In the genomic region with DNA sequence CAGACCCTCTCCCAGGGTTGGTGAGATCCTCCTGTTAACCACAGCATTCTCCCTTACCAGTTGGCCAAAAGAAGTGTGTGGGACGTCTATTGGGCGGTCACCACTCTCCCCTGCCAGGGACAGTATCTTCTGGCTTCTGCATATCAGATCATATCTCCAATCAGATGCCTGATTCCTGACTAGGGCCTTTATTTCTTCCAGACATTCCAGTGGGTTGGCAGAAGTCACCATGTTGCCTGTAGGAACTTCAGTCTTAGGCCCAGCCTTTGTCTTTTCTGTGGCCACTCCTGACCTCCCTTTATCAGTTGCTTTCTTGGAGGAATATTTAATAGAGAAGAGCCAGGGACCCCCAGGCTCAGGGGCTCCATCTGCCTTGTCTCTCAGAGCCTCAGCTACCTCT, we compare ENCODE assay signal across 36 cellular contexts.
"Had no signal": no experiment of that assay in that cellular context is flagged by ENCODE, and none has a peak within 500 bp of the region (broad histone marks: within the 10 kb centered on the region; RNA-seq: fewer than 3 reads in every experiment).

No MANE protein-coding gene starts in this region.

- H3K4me1 ChIP-seq: gastrocnemius medialis, psoas muscle, vagina had no signal

- H3K4me3 Mint-ChIP-seq: activated CD4-positive, alpha-beta memory T cell treated with anti-CD3 and anti-CD28 coated beads, Interleukin-2, amount 10 ng/mL, durations not matched to agents 7 days and 5 days; activated CD4-positive, alpha-beta T cell treated with anti-CD3 and anti-CD28 coated beads, Interleukin-2, amount 10 ng/mL, durations not matched to agents 7 days and 5 days; activated T-cell treated with anti-CD3 and anti-CD28 coated beads, Interleukin-2, amount 50 U/mL, for 4 hours; activated T-helper 17 cell treated with anti-CD3 and anti-CD28 coated beads, Interleukin-2, amount 50 U/mL, for 72 hours; mesothelial cell of epicardium; naive B cell; nephron progenitor cell; stimulated activated memory B cell treated with anti-CD40 and anti-IgM and Interleukin-4, amounts not matched to agents 10 μg/mL and 1 μg/mL and 100 μg/mL, for 72 hours; stimulated activated naive CD8-positive, alpha-beta T cell treated with anti-CD3 and anti-CD28 coated beads, Interleukin-15, amount 100 ng/mL, for 72 hours; T-helper 17 cell; type B pancreatic cell had no signal

- H3K4me3 ChIP-seq: body of pancreas, esophagus squamous epithelium, gastrocnemius medialis, pancreas, psoas muscle, sigmoid colon, vagina had no signal

- H3K9me3 Mint-ChIP-seq: activated CD4-positive, alpha-beta memory T cell treated with anti-CD3 and anti-CD28 coated beads, Interleukin-2, amount 10 ng/mL, durations not matched to agents 7 days and 5 days; activated CD4-positive, alpha-beta T cell treated with anti-CD3 and anti-CD28 coated beads, Interleukin-2, amount 10 ng/mL, durations not matched to agents 7 days and 5 days; activated T-cell treated with anti-CD3 and anti-CD28 coated beads, Interleukin-2, amount 50 U/mL, for 4 hours; activated T-helper 17 cell treated with anti-CD3 and anti-CD28 coated beads, Interleukin-2, amount 50 U/mL, for 72 hours; stimulated activated naive CD8-positive, alpha-beta T cell treated with anti-CD3 and anti-CD28 coated beads, Interleukin-15, amount 100 ng/mL, for 72 hours had no signal

- H3K36me3 Mint-ChIP-seq: naive B cell; stimulated activated memory B cell treated with anti-CD40 and anti-IgM and Interleukin-4, amounts not matched to agents 10 μg/mL and 1 μg/mL and 100 μg/mL, for 72 hours had no signal

- H3K27ac Mint-ChIP-seq: activated CD4-positive, alpha-beta memory T cell treated with anti-CD3 and anti-CD28 coated beads, Interleukin-2, amount 10 ng/mL, durations not matched to agents 7 days and 5 days; activated CD4-positive, alpha-beta T cell treated with anti-CD3 and anti-CD28 coated beads, Interleukin-2, amount 10 ng/mL, durations not matched to agents 7 days and 5 days; activated naive CD4-positive, alpha-beta T cell treated with anti-CD3 and anti-CD28 coated beads, Interleukin-2, amount 50 U/mL, for 72 hours; activated T-helper 17 cell treated with anti-CD3 and anti-CD28 coated beads, Interleukin-2, amount 50 U/mL, for 72 hours; mesothelial cell of epicardium; nephron progenitor cell; stimulated activated memory B cell treated with anti-CD40 and anti-IgM and Interleukin-4, amounts not matched to agents 10 μg/mL and 1 μg/mL and 100 μg/mL, for 72 hours; T-helper 17 cell; type B pancreatic cell had no signal

- H3K27me3 ChIP-seq: body of pancreas, esophagus squamous epithelium, gastrocnemius medialis, pancreas, sigmoid colon, vagina had no signal

- ATAC-seq: activated naive CD4-positive, alpha-beta T cell treated with anti-CD3 and anti-CD28 coated beads, Interleukin-2, amount 50 U/mL, for 72 hours; activated T-cell treated with anti-CD3 and anti-CD28 coated beads, Interleukin-2, amount 50 U/mL, for 4 hours; activated T-helper 17 cell treated with anti-CD3 and anti-CD28 coated beads, Interleukin-2, amount 50 U/mL, for 72 hours; body of pancreas; gastrocnemius medialis; left cardiac atrium; left ventricle myocardium superior; pancreas; psoas muscle; stimulated activated memory B cell treated with anti-CD40 and anti-IgM and Interleukin-4, amounts not matched to agents 10 μg/mL and 1 μg/mL and 100 μg/mL, for 72 hours; stimulated activated naive CD8-positive, alpha-beta T cell treated with anti-CD3 and anti-CD28 coated beads, Interleukin-15, amount 100 ng/mL, for 72 hours; T-helper 17 cell had no signal

- DNase-seq: activated CD4-positive, alpha-beta memory T cell treated with anti-CD3 and anti-CD28 coated beads, Interleukin-2, amount 10 ng/mL, durations not matched to agents 7 days and 5 days; activated CD4-positive, alpha-beta T cell treated with anti-CD3 and anti-CD28 coated beads, Interleukin-2, amount 10 ng/mL, durations not matched to agents 7 days and 5 days; activated CD4-positive, CD25-positive, alpha-beta regulatory T cell treated with anti-CD3 and anti-CD28 coated beads, Interleukin-2, amount 50 U/mL, for 72 hours; activated T-cell treated with anti-CD3 and anti-CD28 coated beads, Interleukin-2, amount 50 U/mL, for 4 hours; body of pancreas; dermis blood vessel endothelial cell; effector CD4-positive, alpha-beta T cell; esophagus squamous epithelium; gastrocnemius medialis; glutamatergic neuron; left cardiac atrium; left ventricle myocardium superior; naive B cell; nephron progenitor cell; nucleus accumbens; pancreas; psoas muscle; sigmoid colon; small intestine; stimulated activated CD4-positive, alpha-beta T cell treated with anti-CD3 and anti-CD28 coated beads, Interleukin-1b, Interleukin-23, amount 100 ng/mL, for 48 hours; stimulated activated CD4-positive, alpha-beta T cell treated with anti-CD3 and anti-CD28 coated beads, Interleukin-4, amount 100 ng/mL, for 4 hours; stimulated activated CD8-positive, alpha-beta memory T cell treated with anti-CD3 and anti-CD28 coated beads, Interleukin-4, amount 100 ng/mL, for 48 hours; stimulated activated naive CD8-positive, alpha-beta T cell treated with anti-CD3 and anti-CD28 coated beads, Interleukin-15, amount 100 ng/mL, for 72 hours; substantia nigra; T-helper 17 cell; T1000; WERI-Rb-1 had no signal

- FAIRE-seq: colon, keratinocyte, pancreas, small intestine had no signal

- H3K27ac ChIP-seq: body of pancreas, epithelial cell of prostate, esophagus squamous epithelium, gastrocnemius medialis, pancreas, psoas muscle, sigmoid colon, vagina, WERI-Rb-1 had no signal

- H3K27me3 Mint-ChIP-seq: type B pancreatic cell had no signal

- H3K36me3 ChIP-seq: esophagus squamous epithelium, gastrocnemius medialis, pancreas, sigmoid colon, vagina, WERI-Rb-1 had no signal

- H3K4me1 Mint-ChIP-seq: activated CD4-positive, alpha-beta memory T cell treated with anti-CD3 and anti-CD28 coated beads, Interleukin-2, amount 10 ng/mL, durations not matched to agents 7 days and 5 days; activated CD4-positive, alpha-beta T cell treated with anti-CD3 and anti-CD28 coated beads, Interleukin-2, amount 10 ng/mL, durations not matched to agents 7 days and 5 days; activated T-helper 17 cell treated with anti-CD3 and anti-CD28 coated beads, Interleukin-2, amount 50 U/mL, for 72 hours; naive B cell; stimulated activated memory B cell treated with anti-CD40 and anti-IgM and Interleukin-4, amounts not matched to agents 10 μg/mL and 1 μg/mL and 100 μg/mL, for 72 hours; stimulated activated naive CD8-positive, alpha-beta T cell treated with anti-CD3 and anti-CD28 coated beads, Interleukin-15, amount 100 ng/mL, for 72 hours; T-helper 17 cell had no signal

- H3K9me3 ChIP-seq: body of pancreas, esophagus squamous epithelium, gastrocnemius medialis, pancreas, psoas muscle, sigmoid colon, vagina had no signal
